In the genomic region with DNA sequence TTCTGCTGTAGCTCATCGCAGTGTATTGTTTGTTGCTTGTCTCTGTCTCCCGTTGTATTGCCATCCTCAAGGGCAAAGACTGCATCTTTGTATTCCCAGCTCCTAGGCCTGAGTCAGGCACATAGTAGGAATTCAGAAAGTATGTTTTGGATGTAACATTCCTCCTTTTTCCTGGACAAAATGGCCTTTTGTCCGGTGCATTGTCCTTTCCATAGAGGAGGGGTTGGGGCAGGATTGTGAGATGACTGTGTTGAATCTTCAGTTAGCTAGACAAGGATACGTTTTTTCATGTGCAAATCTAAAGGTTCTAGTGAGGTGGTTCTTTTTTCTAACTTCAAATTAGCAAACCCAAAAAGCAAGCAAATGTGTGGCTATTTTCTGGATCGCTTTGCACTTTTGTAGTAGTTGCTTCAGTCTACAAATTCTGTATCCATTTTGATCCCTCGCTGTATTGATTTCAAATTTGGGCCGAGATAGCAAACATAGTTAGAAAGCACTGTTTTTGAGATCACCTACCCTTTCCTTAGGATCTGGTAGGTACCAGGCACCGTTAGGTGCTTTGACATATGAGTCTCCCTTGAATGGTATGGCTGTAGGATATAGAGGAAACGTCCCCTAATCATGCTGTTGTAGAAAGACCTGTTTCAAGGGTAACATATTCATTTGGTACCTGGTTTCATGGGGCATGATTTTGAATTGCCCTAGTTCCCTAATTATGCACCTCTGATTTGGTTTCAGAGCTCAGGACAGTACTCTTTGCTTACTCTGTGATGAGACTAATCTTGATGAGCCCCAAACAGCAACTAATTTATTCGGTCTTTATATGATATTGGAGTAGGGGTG, we compare ENCODE assay signal across 8 cellular contexts. TPM values are rescaled to one million over a fixed set of nuclear protein-coding genes. Genes with fewer than 3 reads are reported as not detected.
DNase-seq lines count a peak whose midpoint lies in the region; ATAC-seq, FAIRE-seq and TF ChIP-seq lines count a peak whose summit lies in the region.

No MANE protein-coding gene starts in this region.

- peak overlapping the region; percentile 87 for H3K4me2 ChIP-seq in A549
- H3K4me2 ChIP-seq in mesendoderm (ENCODE audit: low read length): peak overlapping the region; percentile 39

- H3K9me3 ChIP-seq in A549: no peaks in the 10 kb centered on the region

- H3K79me1 ChIP-seq in mesendoderm (ENCODE audit: low read length): peaks cover 12% of the 10 kb centered on the region

- DNase-seq in A549 (ENCODE audit: low read depth in 1 of 2, low spot score in 1 of 2) (no peak), HFFc6 (no peak), MCF 10A (ENCODE audit: unreplicated experiment) (peak; percentile 11), mesendoderm (no peak), NCI-H128 (lab: John Stamatoyannopoulos, UW; ENCODE audit: unreplicated experiment) (no peak), NCI-H2196 (lab: John Stamatoyannopoulos, UW; ENCODE audit: unreplicated experiment) (no peak)
- DNase-seq in activated CD8-positive, alpha-beta memory T cell treated with anti-CD3 and anti-CD28 coated beads, Interleukin-2, amount 50 U/mL, for 48 hours: no peak

- peaks cover 11% of the 10 kb centered on the region; the same call in 1 of the 2 replicates for H3K9me3 Mint-ChIP-seq in HFFc6
- no peaks in the 10 kb centered on the region for H3K9me3 Mint-ChIP-seq in MCF 10A (ENCODE audit: unreplicated experiment)

- H3K79me2 ChIP-seq in mesendoderm (ENCODE audit: control insufficient read depth, insufficient read depth, low read length): peaks cover 29% of the 10 kb centered on the region

- H2BK15ac ChIP-seq in mesendoderm (replicated peaks; ENCODE audit: low read depth): no peak overlapping the region

- POLR2A ChIA-PET in A549 (lab: Yijun Ruan, JAX): interaction anchor here (1.4 to 2.1 kb wide), 4 partner anchors 14 to 160 kb away, joined by 5 to 22 read pairs (median 11); a partner anchor contains a TSS
- POLR2A ChIA-PET in MCF 10A (lab: Yijun Ruan, JAX): interaction anchor here (0.5 to 6.8 kb wide), 15 partner anchors 9 to 835 kb away, joined by 3 to 72 read pairs (median 5); a partner anchor contains a TSS

- peak overlapping the region; percentile 94 to 96 for H3K27ac ChIP-seq in A549
- no peak overlapping the region for H3K27ac ChIP-seq in mesendoderm (ENCODE audit: low read depth, low read length)

- H3K9ac ChIP-seq in mesendoderm (ENCODE audit: low read length): peak overlapping the region; percentile 96

- TF ChIP-seq CTCF in A549 (IDR thresholded peaks at IDR 0.05): no peak
- no peak for TF ChIP-seq CTCF in HFFc6 (IDR thresholded peaks at IDR 0.05)
- no peak for TF ChIP-seq CTCF in MCF 10A (IDR thresholded peaks at IDR 0.05; ENCODE audit: unreplicated experiment)

- ATAC-seq in A549: no peak
- ATAC-seq in HG02763 (IDR thresholded peaks at IDR 0.05; ENCODE audit: unreplicated experiment): no peak

- H3K36me3 Mint-ChIP-seq in HFFc6 (ENCODE audit: low read depth) (peaks cover 12% of the 10 kb centered on the region), MCF 10A (ENCODE audit: insufficient read depth, unreplicated experiment) (peaks cover 39% of the 10 kb centered on the region)

- no peaks in the 10 kb centered on the region for H3K27me3 ChIP-seq in mesendoderm (ENCODE audit: insufficient read depth, low read length, poor library complexity)

- TF ChIP-seq RAD21 in A549 (conservative IDR thresholded peaks at IDR 0.05 in 1 of 2, IDR thresholded peaks at IDR 0.05 in 1 of 2): no peak

- BruUV-seq in MCF 10A (replicated peaks; lab: Mats Ljungman, UMichigan): no TSS peak

- H4K5ac ChIP-seq in mesendoderm (ENCODE audit: low read length): no peak overlapping the region

- H2BK120ac ChIP-seq in mesendoderm (ENCODE audit: low read depth, low read length): no peak overlapping the region

- CTCF ChIA-PET in A549 (lab: Yijun Ruan, JAX): interaction anchor here (1.3 to 1.6 kb wide), 2 partner anchors 9 kb away, joined by 3 to 5 read pairs; no protein-coding TSS in a partner anchor
- CTCF ChIA-PET in MCF 10A (lab: Yijun Ruan, JAX): interaction anchor here (0.6 to 1.4 kb wide), 5 partner anchors 32 to 638 kb away, joined by 3 read pairs; no protein-coding TSS in a partner anchor

- H3K56ac ChIP-seq in mesendoderm (ENCODE audit: low read length): peak overlapping the region; percentile 99

- no peak for TF ChIP-seq POLR2A in A549 (IDR thresholded peaks at IDR 0.05; ENCODE audit: low read length)

- no peaks in the 10 kb centered on the region for H3K36me3 ChIP-seq in mesendoderm (ENCODE audit: control insufficient read depth, insufficient read depth, low read length)

- no peak overlapping the region for H3K23ac ChIP-seq in mesendoderm (ENCODE audit: low read length)

- no peak for TF ChIP-seq EP300 in A549 (IDR thresholded peaks at IDR 0.05)

- H3K27me3 Mint-ChIP-seq in HFFc6 (ENCODE audit: insufficient read depth) (no peaks in the 10 kb centered on the region; the same call in 1 of the 2 replicates), MCF 10A (ENCODE audit: insufficient read depth, unreplicated experiment) (no peaks in the 10 kb centered on the region)

- no peak for FAIRE-seq in A549 (lab: Jason Lieb, UNC)

- WGBS in A549 (ENCODE audit: missing lambda C conversion rate): 42% methylated on average over 10 of the region's 10 CpGs
- no CpG with 5 or more reads among the region's 10 CpGs for WGBS in mesendoderm (ENCODE audit: extremely low coverage, insufficient coverage, low lambda C conversion rate)

- no peak overlapping the region for H4K8ac ChIP-seq in mesendoderm (ENCODE audit: low read depth, low read length)

- peak overlapping the region; percentile 98 for H3K4me3 ChIP-seq in A549
- peak overlapping the region; percentile 95 for H3K4me3 ChIP-seq in mesendoderm (ENCODE audit: low read length)

- H3K4me1 Mint-ChIP-seq in HFFc6 (ENCODE audit: low read depth): peaks cover 23% of the 10 kb centered on the region
- H3K4me1 Mint-ChIP-seq in MCF 10A (ENCODE audit: insufficient read depth, unreplicated experiment): peaks cover 15% of the 10 kb centered on the region

- intact Hi-C loops in MCF 10A (cut with micrococcal nuclease): loop anchor here (5.0 to 10.0 kb wide), 2 partner anchors 59 to 107 kb away; a partner anchor contains a TSS

- no peak overlapping the region for H3K18ac ChIP-seq in mesendoderm (ENCODE audit: low read length)

- H2AK5ac ChIP-seq in mesendoderm (ENCODE audit: low read length): no peak overlapping the region

- H3K27ac Mint-ChIP-seq in HFFc6: peak overlapping the region; percentile 97
- peak overlapping the region; percentile 95 for H3K27ac Mint-ChIP-seq in MCF 10A (ENCODE audit: low read depth, unreplicated experiment)

- H2BK5ac ChIP-seq in mesendoderm (ENCODE audit: low read length): no peak overlapping the region

- H3K4me1 ChIP-seq in A549 (peaks cover 16% of the 10 kb centered on the region; the same call in 2 of the 3 replicates), mesendoderm (ENCODE audit: control insufficient read depth, low read depth, low read length) (peaks cover 8% of the 10 kb centered on the region)

- no peak overlapping the region for H3K4ac ChIP-seq in mesendoderm (ENCODE audit: low read depth, low read length)

- H3K4me3 Mint-ChIP-seq in HFFc6 (peak overlapping the region; percentile 97), MCF 10A (ENCODE audit: unreplicated experiment) (peak overlapping the region; percentile 90)

TF ChIP-seq in A549, 52 proteins besides CTCF, POLR2A, EP300 and RAD21 (continues in another document):
- TF ChIP-seq MAFK (IDR thresholded peaks at IDR 0.05; ENCODE audit: partially characterized antibody): no peak
- TF ChIP-seq CBX2 (IDR thresholded peaks at IDR 0.05; ENCODE audit: borderline replicate concordance, low read depth): no peak
- TF ChIP-seq NFE2L2 (conservative IDR thresholded peaks at IDR 0.05; ENCODE audit: low read length): no peak
- TF ChIP-seq FOSL2 (IDR thresholded peaks at IDR 0.05): no peak
- no peak for TF ChIP-seq FOSL2 (CRISPR knock-in tag; IDR thresholded peaks at IDR 0.05)
- TF ChIP-seq ESRRA (IDR thresholded peaks at IDR 0.05; ENCODE audit: borderline replicate concordance, low read length): no peak
- TF ChIP-seq JUN (IDR thresholded peaks at IDR 0.05): no peak
- no peak for TF ChIP-seq JUNB (IDR thresholded peaks at IDR 0.05)
- no peak for TF ChIP-seq EHF (CRISPR knock-in tag; IDR thresholded peaks at IDR 0.05)
- no peak for TF ChIP-seq FOXS1 (CRISPR knock-in tag; IDR thresholded peaks at IDR 0.05)
- TF ChIP-seq TFCP2L1 (CRISPR knock-in tag; IDR thresholded peaks at IDR 0.05): no peak
- no peak for TF ChIP-seq GATA3 (IDR thresholded peaks at IDR 0.05; ENCODE audit: borderline replicate concordance)

RNA-seq across cellular contexts. Expression of a gene that starts 1.2 kb away (rescaled TPM):
- polyA plus RNA-seq in A549 (2011; rRNA removed): 42.0 and 43.9 TPM in 2 replicates
- 29.1 and 35.5 TPM in 2 replicates for polyA plus RNA-seq in A549 (2012; cell fraction: cytosol; rRNA removed)
- polyA plus RNA-seq in A549 (2012; cell fraction: nucleus; rRNA removed): 23.0 and 23.9 TPM in 2 replicates
- polyA plus RNA-seq in A549 (2017; fragmentation: RNase III; extraction: RNeasy Plus Mini Kit Qiagen cat#74134 plus additional on column Dnase treatment): 33.4 to 35.0 TPM (median 34.0 TPM) in 3 replicates
- polyA minus RNA-seq in A549 (2011; rRNA and poly(A)+ RNA removed): 42.2 and 58.6 TPM in 2 replicates
- 10 to 100 TPM; 38.1 to 45.3 (median 39.1) TPM for total RNA-seq in HFFc6 (2021; fragmentation: NEBNext Ultra II Directional; extraction: Animal tissue kit (Norgen Biotek cat#: 25700))
- total RNA-seq in MCF 10A (2022): 48.6 and 51.1 TPM in 2 replicates
- polyA plus RNA-seq in mesendoderm (2013, experiment 1 of 2): 50.8 TPM
- polyA plus RNA-seq in mesendoderm (2013, experiment 2 of 2): 49.6 TPM

RNA-seq across cellular contexts. Expression of a gene that starts 40.6 kb away (rescaled TPM):
- polyA plus RNA-seq in A549 (2011; rRNA removed): 0.81 and 0.95 TPM in 2 replicates
- 1.1 and 1.3 TPM in 2 replicates for polyA plus RNA-seq in A549 (2012; cell fraction: cytosol; rRNA removed)
- polyA plus RNA-seq in A549 (2012; cell fraction: nucleus; rRNA removed): 1.7 and 1.9 TPM in 2 replicates
- 0.46 to 0.69 TPM (median 0.58 TPM) in 3 replicates for polyA plus RNA-seq in A549 (2017; fragmentation: RNase III; extraction: RNeasy Plus Mini Kit Qiagen cat#74134 plus additional on column Dnase treatment)
- 1.9 and 3.7 TPM in 2 replicates for polyA minus RNA-seq in A549 (2011; rRNA and poly(A)+ RNA removed)
- total RNA-seq in HFFc6 (2021; fragmentation: NEBNext Ultra II Directional; extraction: Animal tissue kit (Norgen Biotek cat#: 25700)): 1 to 10 TPM; 1.3 to 5.6 (median 3.7) TPM
- total RNA-seq in MCF 10A (2022): 1.5 and 1.7 TPM in 2 replicates
- 3.9 TPM for polyA plus RNA-seq in mesendoderm (2013, experiment 1 of 2)
- 4.1 TPM for polyA plus RNA-seq in mesendoderm (2013, experiment 2 of 2)

RNA-seq across cellular contexts. Expression of a gene that starts 58.8 kb away (rescaled TPM):
- polyA plus RNA-seq in A549 (2011; rRNA removed) (12.8 and 14.6 TPM in 2 replicates), A549 (2017; fragmentation: RNase III; extraction: RNeasy Plus Mini Kit Qiagen cat#74134 plus additional on column Dnase treatment) (10.3 to 13.6 TPM (median 11.9 TPM) in 3 replicates)
- 3.5 and 4.8 TPM in 2 replicates for polyA plus RNA-seq in A549 (2012; cell fraction: cytosol; rRNA removed)
- 3.3 and 3.7 TPM in 2 replicates for polyA plus RNA-seq in A549 (2012; cell fraction: nucleus; rRNA removed)
- polyA minus RNA-seq in A549 (2011; rRNA and poly(A)+ RNA removed): 3.3 and 4.6 TPM in 2 replicates
- 10 to 100 TPM; 38.6 to 58.1 (median 46.2) TPM for total RNA-seq in HFFc6 (2021; fragmentation: NEBNext Ultra II Directional; extraction: Animal tissue kit (Norgen Biotek cat#: 25700))
- total RNA-seq in MCF 10A (2022): 34.6 and 36.1 TPM in 2 replicates
- polyA plus RNA-seq in mesendoderm (2013, experiment 1 of 2): 9.5 TPM
- 10.3 TPM for polyA plus RNA-seq in mesendoderm (2013, experiment 2 of 2)
